In genomic region chr17:74804683-74805082, GRCh38 we compare ENCODE assay signal across 29 cellular contexts. TPM values are rescaled to one million over a fixed set of nuclear protein-coding genes. Genes with fewer than 3 reads are reported as not detected.
"Had no signal": no experiment of that assay in that cellular context is flagged by ENCODE, and none has a peak within 500 bp of the region (broad histone marks: within the 10 kb centered on the region; RNA-seq: fewer than 3 reads in every experiment).

No MANE protein-coding gene starts in this region.

- H3K36me3 ChIP-seq: MG63 had no signal

- H3K27me3 ChIP-seq: MG63 had no signal

- H3K4me3 ChIP-seq: MG63 had no signal

- H3K9ac ChIP-seq: KMS-11 had no signal

- H3K4me2 ChIP-seq: KMS-11 had no signal

- H3K9me3 ChIP-seq: MG63 had no signal

- H3K27ac ChIP-seq: KMS-11 had no signal

- DNase-seq: Karpas-422, Kasumi-1, KG1, MG63, MM.1S, MV-4-11, NCI-H1048, NCI-H1092, NCI-H1092 treated with DMSO at 0.1 percent for 48 hours, NCI-H1105, NCI-H1105 treated with DMSO at 0.1 percent for 48 hours, NCI-H1417 treated with DMSO at 0.1 percent for 48 hours, NCI-H1436, NCI-H1436 treated with DMSO at 0.1 percent for 48 hours, NCI-H146, NCI-H187, NCI-H187 treated with DMSO at 0.1 percent for 48 hours, NCI-H1930, NCI-H2029, NCI-H2029 treated with DMSO at 0.1 percent for 48 hours, NCI-H2081 treated with DMSO at 0.1 percent for 48 hours, NCI-H2107, NCI-H2171, NCI-H2171 treated with DMSO at 0.1 percent for 48 hours, NCI-H2227 treated with DMSO at 0.1 percent for 48 hours, NCI-H226, NCI-H345 had no signal

RNA-seq across cellular contexts. Expression of gene GRIN2C, which starts 55.0 kb away (rescaled TPM):
- total RNA-seq: NCI-H460 had no signal
